In genomic region chr19:14395710-14396338, GRCh38 we compare ENCODE assay signal across 17 cellular contexts. TPM values are rescaled to one million over a fixed set of nuclear protein-coding genes. Genes with fewer than 3 reads are reported as not detected.
DNase-seq lines count a peak whose midpoint lies in the region; ATAC-seq and TF ChIP-seq lines count a peak whose summit lies in the region.
"Had no signal": no experiment of that assay in that cellular context is flagged by ENCODE, and none has a peak within 500 bp of the region (broad histone marks: within the 10 kb centered on the region; RNA-seq: fewer than 3 reads in every experiment).

No MANE protein-coding gene starts in this region.

- H3K79me2 ChIP-seq in SK-N-SH (ENCODE audit: insufficient read depth), result no peaks in the 10 kb centered on the region

- POLR2A ChIA-PET in SK-N-SH (lab: Yijun Ruan, JAX), result interaction anchor here (0.7 kb wide), 1 partner anchor 32 kb away, joined by 3 read pairs; no protein-coding TSS in a partner anchor

- peaks cover 60% of the 10 kb centered on the region for H3K36me3 Mint-ChIP-seq in activated naive CD8-positive, alpha-beta T cell treated with anti-CD3 and anti-CD28 coated beads, Interleukin-2, amount 50 U/mL, for 24 hours (ENCODE audit: low read depth)
- peaks cover 15% of the 10 kb centered on the region for H3K36me3 Mint-ChIP-seq in natural killer cell treated with Interleukin-12 subunit alpha and Interleukin-12 subunit beta and Interleukin-15 and Interleukin-18, amount 100 ng/mL, for 72 hours

- peaks cover 39% of the 10 kb centered on the region for H3K4me1 Mint-ChIP-seq in activated naive CD8-positive, alpha-beta T cell treated with anti-CD3 and anti-CD28 coated beads, Interleukin-2, amount 50 U/mL, for 24 hours
- H3K4me1 Mint-ChIP-seq in natural killer cell treated with Interleukin-12 subunit alpha and Interleukin-12 subunit beta and Interleukin-15 and Interleukin-18, amount 100 ng/mL, for 72 hours (ENCODE audit: low read depth in 2 of 2), result peaks cover 8 to 21% of the 10 kb centered on the region in 2 donors
- H3K4me1 Mint-ChIP-seq: neural crest cell had no signal

- no peaks in the 10 kb centered on the region for H3K36me3 ChIP-seq in SK-N-SH (replicated peaks in 1 of 2; ENCODE audit: control insufficient read depth in 1 of 2, insufficient read depth in 2 of 2, low read length in 1 of 2)
- H3K36me3 ChIP-seq in body of pancreas (replicated peaks in 1 of 2; ENCODE audit: insufficient read depth in 1 of 2, low read depth in 2 of 2), result peaks cover 0 to 10% of the 10 kb centered on the region in 2 donors

- H3K9me3 ChIP-seq in SK-N-SH, result no peaks in the 10 kb centered on the region
- H3K9me3 ChIP-seq in body of pancreas, result no peaks in the 10 kb centered on the region
- H3K9me3 ChIP-seq: right atrium auricular region, thoracic aorta had no signal

- DNase-seq in SK-N-SH (no peak), body of pancreas (no peak)
- DNase-seq in activated naive CD8-positive, alpha-beta T cell treated with anti-CD3 and anti-CD28 coated beads, Interleukin-2, amount 50 U/mL, for 24 hours, result no peak
- no peak for DNase-seq in natural killer cell treated with Interleukin-12 subunit alpha and Interleukin-12 subunit beta and Interleukin-15 and Interleukin-18, amount 100 ng/mL, for 72 hours (ENCODE audit: low spot score)
- DNase-seq: 8988T; CD8-positive, alpha-beta T cell; EL; NCI-H187 treated with DMSO at 0.1 percent for 48 hours; NCI-H510A; PC-9 had no signal

- H3K27ac ChIP-seq in SK-N-SH (ENCODE audit: low read depth in 2 of 2, low read length in 1 of 2) (no peak overlapping the region), body of pancreas (no peak overlapping the region)
- H3K27ac ChIP-seq: PC-9, right atrium auricular region had no signal

- H3K4me1 ChIP-seq in SK-N-SH (ENCODE audit: control insufficient read depth in 1 of 2, insufficient read depth in 2 of 2, low read depth in 1 of 2, low read length in 1 of 2) (no peaks in the 10 kb centered on the region; a peak in 1 of 4 replicates), body of pancreas (no peaks in the 10 kb centered on the region)
- H3K4me1 ChIP-seq: right atrium auricular region had no signal

- no peaks in the 10 kb centered on the region for H3K9me3 Mint-ChIP-seq in activated naive CD8-positive, alpha-beta T cell treated with anti-CD3 and anti-CD28 coated beads, Interleukin-2, amount 50 U/mL, for 24 hours
- no peaks in the 10 kb centered on the region for H3K9me3 Mint-ChIP-seq in natural killer cell treated with Interleukin-12 subunit alpha and Interleukin-12 subunit beta and Interleukin-15 and Interleukin-18, amount 100 ng/mL, for 72 hours
- H3K9me3 Mint-ChIP-seq: CD8-positive, alpha-beta T cell; neural crest cell had no signal

- TF ChIP-seq CTCF in SK-N-SH (IDR thresholded peaks at IDR 0.05), result no peak
- TF ChIP-seq CTCF in body of pancreas (IDR thresholded peaks at IDR 0.05), result no peak

- TF ChIP-seq POLR2A in GM18505 (IDR thresholded peaks at IDR 0.05; ENCODE audit: borderline replicate concordance, extremely low read depth, insufficient read depth, insufficient read length) (peak; percentile 50), body of pancreas (IDR thresholded peaks at IDR 0.05) (no peak)

- CTCF ChIA-PET in SK-N-SH (lab: Yijun Ruan, JAX), result interaction anchor here (0.9 to 1.1 kb wide), 2 partner anchors 11 to 48 kb away, joined by 4 to 6 read pairs; no protein-coding TSS in a partner anchor

- intact Hi-C loops in body of pancreas (cut with DNase I), result no loop called here

- no peak overlapping the region for H3K4me3 Mint-ChIP-seq in activated naive CD8-positive, alpha-beta T cell treated with anti-CD3 and anti-CD28 coated beads, Interleukin-2, amount 50 U/mL, for 24 hours
- no peak overlapping the region for H3K4me3 Mint-ChIP-seq in natural killer cell treated with Interleukin-12 subunit alpha and Interleukin-12 subunit beta and Interleukin-15 and Interleukin-18, amount 100 ng/mL, for 72 hours
- H3K4me3 Mint-ChIP-seq: CD8-positive, alpha-beta T cell; neural crest cell had no signal

- TF ChIP-seq RAD21 in SK-N-SH (IDR thresholded peaks at IDR 0.05; ENCODE audit: low read length), result no peak

- H4K20me1 ChIP-seq in SK-N-SH (ENCODE audit: insufficient read depth), result no peaks in the 10 kb centered on the region

- no peaks in the 10 kb centered on the region for H3F3A ChIP-seq in SK-N-SH (replicated peaks; ENCODE audit: insufficient read depth)

- no peak overlapping the region for H3K4me2 ChIP-seq in SK-N-SH
- H3K4me2 ChIP-seq: PC-9 had no signal

- no peak overlapping the region for H2AFZ ChIP-seq in SK-N-SH (ENCODE audit: low read depth)
- H2AFZ ChIP-seq: PC-9 had no signal

- no peak overlapping the region for H3K9ac ChIP-seq in SK-N-SH

- no peaks in the 10 kb centered on the region for H3K27me3 ChIP-seq in SK-N-SH (ENCODE audit: insufficient read depth)
- H3K27me3 ChIP-seq in body of pancreas, result no peaks in the 10 kb centered on the region
- H3K27me3 ChIP-seq: right atrium auricular region had no signal

- 83% methylated on average over 9 of the region's 16 CpGs for WGBS in SK-N-SH (ENCODE audit: low lambda C conversion rate)
- 83 to 92% methylated on average over 5 to 16 of the region's 16 CpGs for WGBS in body of pancreas, 2 donors

- TF ChIP-seq EP300 in SK-N-SH (IDR thresholded peaks at IDR 0.05; ENCODE audit: borderline replicate concordance in 1 of 2, low read depth in 1 of 2, low read length in 1 of 2), result no peak

- no peaks in the 10 kb centered on the region for H3K27me3 Mint-ChIP-seq in activated naive CD8-positive, alpha-beta T cell treated with anti-CD3 and anti-CD28 coated beads, Interleukin-2, amount 50 U/mL, for 24 hours
- H3K27me3 Mint-ChIP-seq in natural killer cell treated with Interleukin-12 subunit alpha and Interleukin-12 subunit beta and Interleukin-15 and Interleukin-18, amount 100 ng/mL, for 72 hours, result no peaks in the 10 kb centered on the region

- H3K9me2 ChIP-seq in SK-N-SH, result no peaks in the 10 kb centered on the region

- H3K27ac Mint-ChIP-seq in activated naive CD8-positive, alpha-beta T cell treated with anti-CD3 and anti-CD28 coated beads, Interleukin-2, amount 50 U/mL, for 24 hours, result peak overlapping the region; percentile 77
- H3K27ac Mint-ChIP-seq in natural killer cell treated with Interleukin-12 subunit alpha and Interleukin-12 subunit beta and Interleukin-15 and Interleukin-18, amount 100 ng/mL, for 72 hours, result peak overlapping the region; percentile 56 to 81
- H3K27ac Mint-ChIP-seq: CD8-positive, alpha-beta T cell had no signal

- peak; percentile 22; the same call in 1 of the 3 replicates for ATAC-seq in SK-N-SH treated with all-trans-retinoic acid at 6 μM for 48 hours
- ATAC-seq in GM18505 (IDR thresholded peaks at IDR 0.05; ENCODE audit: unreplicated experiment), result no peak
- ATAC-seq in activated naive CD8-positive, alpha-beta T cell treated with anti-CD3 and anti-CD28 coated beads, Interleukin-2, amount 50 U/mL, for 24 hours, result no peak
- peak in 1 of 2 donors; percentile 13 for ATAC-seq in natural killer cell treated with Interleukin-12 subunit alpha and Interleukin-12 subunit beta and Interleukin-15 and Interleukin-18, amount 100 ng/mL, for 72 hours
- no peak for ATAC-seq in body of pancreas
- no peak for ATAC-seq in HG02870 (IDR thresholded peaks at IDR 0.05; ENCODE audit: unreplicated experiment)
- ATAC-seq in GM18498 (IDR thresholded peaks at IDR 0.05; ENCODE audit: unreplicated experiment), result no peak
- ATAC-seq: CD8-positive, alpha-beta T cell had no signal

- H3K4me3 ChIP-seq in SK-N-SH (ENCODE audit: low read depth in 2 of 2, low read length in 1 of 2), result no peak overlapping the region
- H3K4me3 ChIP-seq in body of pancreas, result no peak overlapping the region
- H3K4me3 ChIP-seq: PC-9, right atrium auricular region, thoracic aorta had no signal

TF ChIP-seq in SK-N-SH treated with all-trans-retinoic acid at 6 μM for 48 hours, 23 proteins besides CTCF, POLR2A, EP300 and RAD21 (continues in another document):
- no peak for TF ChIP-seq ARNTL (CRISPR knock-in tag; IDR thresholded peaks at IDR 0.05; ENCODE audit: borderline replicate concordance, low read depth)
- no peak for TF ChIP-seq ZFP3 (CRISPR knock-in tag; IDR thresholded peaks at IDR 0.05)
- no peak for TF ChIP-seq ZC3H10 (CRISPR knock-in tag; IDR thresholded peaks at IDR 0.05)
- TF ChIP-seq ISL1 (CRISPR knock-in tag; IDR thresholded peaks at IDR 0.05), result no peak
- no peak for TF ChIP-seq TOX (CRISPR knock-in tag; IDR thresholded peaks at IDR 0.05; ENCODE audit: borderline replicate concordance)
- no peak for TF ChIP-seq RARB (CRISPR knock-in tag; IDR thresholded peaks at IDR 0.05)
- no peak for TF ChIP-seq SNAI2 (CRISPR knock-in tag; IDR thresholded peaks at IDR 0.05)
- no peak for TF ChIP-seq OSR1 (CRISPR knock-in tag; IDR thresholded peaks at IDR 0.05)

TF ChIP-seq in SK-N-SH, 30 proteins besides CTCF, POLR2A, EP300 and RAD21 (continues in another document):
- TF ChIP-seq MAX (IDR thresholded peaks at IDR 0.05; ENCODE audit: low read depth) (no peak), NFIC (IDR thresholded peaks at IDR 0.05; ENCODE audit: borderline replicate concordance) (no peak), SIN3A (IDR thresholded peaks at IDR 0.05; ENCODE audit: borderline replicate concordance, low read depth, low read length) (no peak), TCF12 (IDR thresholded peaks at IDR 0.05) (no peak)

RNA-seq across cellular contexts. Expression of gene ADGRE5, which starts 14.6 kb away (rescaled TPM):
- polyA plus RNA-seq in SK-N-SH (2012; rRNA removed), result 4.0 and 5.5 TPM in 2 replicates
- 2.7 and 3.2 TPM in 2 replicates for polyA plus RNA-seq in SK-N-SH (2012; cell fraction: cytosol; rRNA removed)
- polyA plus RNA-seq in SK-N-SH (2012; cell fraction: nucleus; rRNA removed), result 11.3 TPM in 2 replicates
- 100 to 1,000 TPM; 348 to 798 TPM for total RNA-seq in natural killer cell treated with Interleukin-12 subunit alpha and Interleukin-12 subunit beta and Interleukin-15 and Interleukin-18, amount 100 ng/mL, for 72 hours
- 10 to 100 TPM; 11.5 to 24.6 TPM for total RNA-seq in body of pancreas

RNA-seq across cellular contexts. Expression of gene DDX39A, which starts 23.3 kb away (rescaled TPM):
- polyA plus RNA-seq in SK-N-SH (2012; rRNA removed), result 78.0 and 88.8 TPM in 2 replicates
- 29.8 and 45.2 TPM in 2 replicates for polyA plus RNA-seq in SK-N-SH (2012; cell fraction: cytosol; rRNA removed)
- polyA plus RNA-seq in SK-N-SH (2012; cell fraction: nucleus; rRNA removed), result 401 and 481 TPM in 2 replicates
- total RNA-seq in natural killer cell treated with Interleukin-12 subunit alpha and Interleukin-12 subunit beta and Interleukin-15 and Interleukin-18, amount 100 ng/mL, for 72 hours, result 100 to 1,000 TPM; 225 to 449 TPM
- total RNA-seq in body of pancreas, result 10 to 100 TPM; 32.4 to 86.7 TPM

RNA-seq across cellular contexts. Expression of gene PKN1, which starts 37.3 kb away (rescaled TPM):
- polyA plus RNA-seq in SK-N-SH (2012; rRNA removed), result 68.0 and 99.6 TPM in 2 replicates
- 43.0 and 58.2 TPM in 2 replicates for polyA plus RNA-seq in SK-N-SH (2012; cell fraction: cytosol; rRNA removed)
- 85.8 and 112 TPM in 2 replicates for polyA plus RNA-seq in SK-N-SH (2012; cell fraction: nucleus; rRNA removed)
- 100 to 1,000 TPM; 140 to 160 TPM for total RNA-seq in natural killer cell treated with Interleukin-12 subunit alpha and Interleukin-12 subunit beta and Interleukin-15 and Interleukin-18, amount 100 ng/mL, for 72 hours
- total RNA-seq in body of pancreas, result 10 to 100 TPM; 82.5 to 83.4 TPM

Comparison
In these comparisons a context has a peak if more than half of its experiments do, and no peak if none do; other contexts are left out.
1. RNA of gene ADGRE5, which starts 14.6 kb away (total RNA-seq): 348 to 798 TPM in natural killer cell treated with Interleukin-12 subunit alpha and Interleukin-12 subunit beta and Interleukin-15 and Interleukin-18, amount 100 ng/mL, for 72 hours; 11.5 to 24.6 TPM in body of pancreas; every median in the first group is over 10 times any median in the second.